In the genomic region with DNA sequence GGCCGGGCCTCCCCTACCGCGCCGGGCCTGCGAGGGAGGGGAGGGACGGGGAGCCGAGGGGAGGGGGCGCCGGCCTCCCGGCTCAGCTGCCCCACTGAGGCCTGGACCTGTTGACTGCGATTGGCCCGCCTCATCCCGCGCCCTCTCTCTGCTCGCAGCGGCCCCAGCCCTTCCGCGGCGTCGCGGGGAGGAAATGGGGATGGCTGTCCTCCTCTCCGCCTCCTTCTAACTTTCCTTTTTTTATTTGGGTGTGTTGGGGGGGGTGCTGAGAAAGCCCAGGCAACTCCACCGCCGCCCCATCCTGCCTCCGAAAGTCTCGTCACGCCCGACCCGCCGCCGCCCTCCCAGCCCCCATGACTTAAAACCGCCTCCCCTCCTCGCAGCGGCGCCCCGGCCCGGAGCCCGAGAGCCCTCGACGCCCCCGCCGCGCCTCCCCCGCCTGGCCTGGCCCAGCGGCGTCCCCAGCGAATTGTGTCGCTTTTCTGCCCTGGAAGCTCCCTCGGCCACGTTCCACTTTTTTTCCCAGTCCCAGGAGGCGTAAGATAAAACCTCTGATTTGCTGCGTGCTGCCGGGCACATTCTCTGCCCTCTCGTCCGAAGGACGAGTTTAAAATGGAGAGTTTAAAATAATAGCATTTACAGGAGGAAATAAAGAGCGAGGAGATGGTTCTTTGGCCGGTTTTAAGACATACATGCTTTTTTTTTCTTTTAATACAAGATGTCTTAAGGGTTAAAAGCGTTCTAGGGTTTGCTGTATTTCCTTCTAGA, we compare ENCODE assay signal across 8 cellular contexts. TPM values are rescaled to one million over a fixed set of nuclear protein-coding genes. Genes with fewer than 3 reads are reported as not detected.
DNase-seq lines count a peak whose midpoint lies in the region; ATAC-seq lines count a peak whose summit lies in the region.

No MANE protein-coding gene starts in this region.

- DNase-seq in C1 segment of cervical spinal cord (lab: John Stamatoyannopoulos, UW): peak in 11 of 14 donors; percentile 57 to 91 (median 87)
- peak; percentile 87 for DNase-seq in HK-2 (ENCODE audit: unreplicated experiment)
- DNase-seq in SK-N-MC (ENCODE audit: low read depth, low spot score): no peak
- peak; percentile 91 for DNase-seq in left cardiac atrium
- DNase-seq in pons (ENCODE audit: low spot score): peak; percentile 60

- H3K36me3 ChIP-seq in SK-N-MC (ENCODE audit: insufficient read depth, low read length): no peaks in the 10 kb centered on the region

- H3K27ac ChIP-seq in SK-N-MC: peak overlapping the region; percentile 99
- peak overlapping the region; percentile 99 for H3K27ac ChIP-seq in adipose tissue (ENCODE audit: low read depth, low read length)

- peak overlapping the region; percentile 95 for H3K9ac ChIP-seq in SK-N-MC (ENCODE audit: insufficient read length)

- peak; percentile 32 for ATAC-seq in GM19351 (IDR thresholded peaks at IDR 0.05; ENCODE audit: unreplicated experiment)
- ATAC-seq in left cardiac atrium: peak; percentile 80 to 84
- no peak for ATAC-seq in HG03378 (IDR thresholded peaks at IDR 0.05; ENCODE audit: unreplicated experiment)

- intact Hi-C loops in left cardiac atrium (cut with DNase I): no loop called here

- 0 to 1% (median 1%) methylated on average over 43 to 57 of the region's 59 CpGs for WGBS in adipose tissue, 3 donors

- peak overlapping the region; percentile 80 for H3K4me3 ChIP-seq in SK-N-MC

- no peaks in the 10 kb centered on the region for H3K9me3 ChIP-seq in SK-N-MC (ENCODE audit: low read depth, low read length)

RNA-seq across cellular contexts. Expression of a gene that starts 0.9 kb away (rescaled TPM):
- under 1 TPM; 0.13 to 0.52 (median 0.34) TPM for polyA plus RNA-seq in adipose tissue
- total RNA-seq in left cardiac atrium: 1 to 10 TPM; 1.9 to 2.0 TPM

RNA-seq across cellular contexts. Expression of a gene that starts 7.7 kb away (rescaled TPM):
- 10 to 100 TPM; 10.6 to 24.7 (median 17.8) TPM for polyA plus RNA-seq in adipose tissue
- total RNA-seq in left cardiac atrium: 10 to 100 TPM; 26.1 to 30.3 TPM
